ENCODE assay signal across 1 cellular context in the genomic region with DNA sequence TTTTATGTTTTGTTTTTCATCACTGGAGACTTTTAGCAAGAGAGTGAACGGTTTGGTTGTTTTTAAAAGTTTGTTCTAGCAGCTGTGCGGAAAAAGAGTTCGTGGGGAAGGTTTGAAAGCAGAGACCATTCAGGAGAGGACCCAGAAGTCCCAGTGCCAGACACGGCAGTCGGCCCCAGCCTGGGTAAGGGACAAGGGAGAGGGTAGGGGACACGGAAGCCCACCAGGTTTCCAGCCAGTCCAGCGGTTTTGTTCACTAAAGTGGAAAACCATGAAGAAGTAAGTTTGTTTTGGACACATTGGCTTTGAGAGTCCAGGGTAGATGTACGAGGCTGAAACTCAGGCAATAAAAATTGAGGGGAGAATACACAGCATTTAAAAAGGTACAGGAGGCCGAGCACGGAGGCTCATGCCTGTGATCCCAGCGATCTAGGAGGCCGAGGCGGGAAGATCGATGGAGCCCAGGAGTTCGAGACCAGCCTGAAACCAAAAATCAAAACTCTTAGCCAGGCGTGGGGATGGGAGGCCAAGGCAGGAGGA.
A peak's percentile ranks its signal among the peaks of the same experiment; 100 is the strongest.
TF ChIP-seq lines count a peak whose summit lies in the region.

No MANE protein-coding gene starts in this region.

TF ChIP-seq in HepG2, 621 proteins besides CTCF, POLR2A, EP300 and RAD21:
- TF ChIP-seq TP53 (CRISPR knock-in tag; conservative IDR thresholded peaks at IDR 0.05): no peak
- peak; percentile 38; the same call in 1 of the 2 replicates for TF ChIP-seq ZFP41 (CRISPR knock-in tag; IDR thresholded peaks at IDR 0.05; ENCODE audit: borderline replicate concordance)
- no peak for TF ChIP-seq NR1H2 (CRISPR knock-in tag; IDR thresholded peaks at IDR 0.05; ENCODE audit: borderline replicate concordance, low read depth)
- TF ChIP-seq ASH2L (IDR thresholded peaks at IDR 0.05; ENCODE audit: insufficient read length, low read depth, low read length): peak; percentile 45
- peak; percentile 56 for TF ChIP-seq ZNF350 (CRISPR knock-in tag; IDR thresholded peaks at IDR 0.05; ENCODE audit: borderline replicate concordance, low read depth)
- TF ChIP-seq ZNF713 (CRISPR knock-in tag; IDR thresholded peaks at IDR 0.05): no peak
- TF ChIP-seq, protein P1, sequence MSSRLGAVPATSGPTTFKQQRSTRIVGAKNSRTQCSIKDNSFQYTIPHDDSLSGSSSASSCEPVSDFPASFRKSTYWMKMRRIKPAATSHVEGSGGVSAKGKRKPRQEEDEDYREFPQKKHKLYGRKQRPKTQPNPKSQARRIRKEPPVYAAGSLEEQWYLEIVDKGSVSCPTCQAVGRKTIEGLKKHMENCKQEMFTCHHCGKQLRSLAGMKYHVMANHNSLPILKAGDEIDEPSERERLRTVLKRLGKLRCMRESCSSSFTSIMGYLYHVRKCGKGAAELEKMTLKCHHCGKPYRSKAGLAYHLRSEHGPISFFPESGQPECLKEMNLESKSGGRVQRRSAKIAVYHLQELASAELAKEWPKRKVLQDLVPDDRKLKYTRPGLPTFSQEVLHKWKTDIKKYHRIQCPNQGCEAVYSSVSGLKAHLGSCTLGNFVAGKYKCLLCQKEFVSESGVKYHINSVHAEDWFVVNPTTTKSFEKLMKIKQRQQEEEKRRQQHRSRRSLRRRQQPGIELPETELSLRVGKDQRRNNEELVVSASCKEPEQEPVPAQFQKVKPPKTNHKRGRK (CRISPR knock-in tag; IDR thresholded peaks at IDR 0.05): 0 out of 2 replicates have a peak, but pooled peaks have one; percentile 27
- TF ChIP-seq, protein P2, sequence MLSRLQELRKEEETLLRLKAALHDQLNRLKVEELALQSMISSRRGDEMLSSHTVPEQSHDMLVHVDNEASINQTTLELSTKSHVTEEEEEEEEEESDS (CRISPR knock-in tag; IDR thresholded peaks at IDR 0.05; ENCODE audit: borderline replicate concordance): no peak
- peak; percentile 74; the same call in 1 of the 2 replicates for TF ChIP-seq ZMYM3 (CRISPR knock-in tag; IDR thresholded peaks at IDR 0.05)
- TF ChIP-seq BRD4 (CRISPR knock-in tag; IDR thresholded peaks at IDR 0.05): 0 out of 2 replicates have a peak, but pooled peaks have one; percentile 8
- 0 out of 2 replicates have a peak, but pooled peaks have one; percentile 21 for TF ChIP-seq TFE3 (CRISPR knock-in tag; IDR thresholded peaks at IDR 0.05)
- TF ChIP-seq, protein P3, sequence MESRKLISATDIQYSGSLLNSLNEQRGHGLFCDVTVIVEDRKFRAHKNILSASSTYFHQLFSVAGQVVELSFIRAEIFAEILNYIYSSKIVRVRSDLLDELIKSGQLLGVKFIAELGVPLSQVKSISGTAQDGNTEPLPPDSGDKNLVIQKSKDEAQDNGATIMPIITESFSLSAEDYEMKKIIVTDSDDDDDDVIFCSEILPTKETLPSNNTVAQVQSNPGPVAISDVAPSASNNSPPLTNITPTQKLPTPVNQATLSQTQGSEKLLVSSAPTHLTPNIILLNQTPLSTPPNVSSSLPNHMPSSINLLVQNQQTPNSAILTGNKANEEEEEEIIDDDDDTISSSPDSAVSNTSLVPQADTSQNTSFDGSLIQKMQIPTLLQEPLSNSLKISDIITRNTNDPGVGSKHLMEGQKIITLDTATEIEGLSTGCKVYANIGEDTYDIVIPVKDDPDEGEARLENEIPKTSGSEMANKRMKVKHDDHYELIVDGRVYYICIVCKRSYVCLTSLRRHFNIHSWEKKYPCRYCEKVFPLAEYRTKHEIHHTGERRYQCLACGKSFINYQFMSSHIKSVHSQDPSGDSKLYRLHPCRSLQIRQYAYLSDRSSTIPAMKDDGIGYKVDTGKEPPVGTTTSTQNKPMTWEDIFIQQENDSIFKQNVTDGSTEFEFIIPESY (CRISPR knock-in tag; IDR thresholded peaks at IDR 0.05): peak; percentile 74
- TF ChIP-seq ZZZ3 (CRISPR knock-in tag; IDR thresholded peaks at IDR 0.05; ENCODE audit: borderline replicate concordance): no peak
- TF ChIP-seq ZFP90 (CRISPR knock-in tag; IDR thresholded peaks at IDR 0.05; ENCODE audit: borderline replicate concordance): 0 out of 2 replicates have a peak, but pooled peaks have one; percentile 12
- 0 out of 2 replicates have a peak, but pooled peaks have one; percentile 10 for TF ChIP-seq PBX2 (CRISPR knock-in tag; IDR thresholded peaks at IDR 0.05)
- no peak for TF ChIP-seq U2AF2 (IDR thresholded peaks at IDR 0.05; ENCODE audit: low read depth, low read length)
- no peak for TF ChIP-seq ZNF263 (CRISPR knock-in tag; IDR thresholded peaks at IDR 0.05)
- TF ChIP-seq ZNF326 (CRISPR knock-in tag; IDR thresholded peaks at IDR 0.05; ENCODE audit: borderline replicate concordance): no peak
- TF ChIP-seq, protein P4, sequence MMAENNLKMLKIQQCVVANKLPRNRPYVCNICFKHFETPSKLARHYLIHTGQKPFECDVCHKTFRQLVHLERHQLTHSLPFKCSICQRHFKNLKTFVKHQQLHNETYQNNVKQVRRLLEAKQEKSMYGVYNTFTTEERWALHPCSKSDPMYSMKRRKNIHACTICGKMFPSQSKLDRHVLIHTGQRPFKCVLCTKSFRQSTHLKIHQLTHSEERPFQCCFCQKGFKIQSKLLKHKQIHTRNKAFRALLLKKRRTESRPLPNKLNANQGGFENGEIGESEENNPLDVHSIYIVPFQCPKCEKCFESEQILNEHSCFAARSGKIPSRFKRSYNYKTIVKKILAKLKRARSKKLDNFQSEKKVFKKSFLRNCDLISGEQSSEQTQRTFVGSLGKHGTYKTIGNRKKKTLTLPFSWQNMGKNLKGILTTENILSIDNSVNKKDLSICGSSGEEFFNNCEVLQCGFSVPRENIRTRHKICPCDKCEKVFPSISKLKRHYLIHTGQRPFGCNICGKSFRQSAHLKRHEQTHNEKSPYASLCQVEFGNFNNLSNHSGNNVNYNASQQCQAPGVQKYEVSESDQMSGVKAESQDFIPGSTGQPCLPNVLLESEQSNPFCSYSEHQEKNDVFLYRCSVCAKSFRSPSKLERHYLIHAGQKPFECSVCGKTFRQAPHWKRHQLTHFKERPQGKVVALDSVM (CRISPR knock-in tag; IDR thresholded peaks at IDR 0.05): peak; percentile 92
- no peak for TF ChIP-seq HDAC2 (CRISPR knock-in tag; IDR thresholded peaks at IDR 0.05)
- TF ChIP-seq ZBTB7A (CRISPR knock-in tag; IDR thresholded peaks at IDR 0.05): no peak
- TF ChIP-seq ZBTB38 (CRISPR knock-in tag; IDR thresholded peaks at IDR 0.05): peak; percentile 98
- TF ChIP-seq ESRRA (CRISPR knock-in tag; IDR thresholded peaks at IDR 0.05; ENCODE audit: low read depth): no peak
- 0 out of 2 replicates have a peak, but pooled peaks have one; percentile 32 for TF ChIP-seq DNMT1 (CRISPR knock-in tag; IDR thresholded peaks at IDR 0.05)
- TF ChIP-seq TEAD3 (CRISPR knock-in tag; optimal IDR thresholded peaks at IDR 0.05; ENCODE audit: borderline replicate concordance): no peak
- TF ChIP-seq SP140L (CRISPR knock-in tag; IDR thresholded peaks at IDR 0.05; ENCODE audit: borderline replicate concordance): no peak
- TF ChIP-seq ZBTB4 (CRISPR knock-in tag; IDR thresholded peaks at IDR 0.05; ENCODE audit: borderline replicate concordance): 0 out of 2 replicates have a peak, but pooled peaks have one; percentile 81
- 0 out of 2 replicates have a peak, but pooled peaks have one; percentile 30 for TF ChIP-seq BCL3 (CRISPR knock-in tag; IDR thresholded peaks at IDR 0.05)
- TF ChIP-seq ZNF619 (CRISPR knock-in tag; IDR thresholded peaks at IDR 0.05): peak; percentile 24; the same call in 1 of the 2 replicates
- TF ChIP-seq, protein P5, sequence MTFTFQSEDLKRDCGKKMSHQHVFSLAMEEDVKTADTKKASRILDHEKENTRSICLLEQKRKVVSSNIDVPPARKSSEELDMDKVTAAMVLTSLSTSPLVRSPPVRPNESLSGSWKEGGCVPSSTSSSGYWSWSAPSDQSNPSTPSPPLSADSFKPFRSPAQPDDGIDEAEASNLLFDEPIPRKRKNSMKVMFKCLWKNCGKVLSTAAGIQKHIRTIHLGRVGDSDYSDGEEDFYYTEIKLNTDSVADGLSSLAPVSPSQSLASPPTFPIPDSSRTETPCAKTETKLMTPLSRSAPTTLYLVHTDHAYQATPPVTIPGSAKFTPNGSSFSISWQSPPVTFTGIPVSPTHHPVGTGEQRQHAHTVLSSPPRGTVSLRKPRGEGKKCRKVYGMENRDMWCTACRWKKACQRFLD (CRISPR knock-in tag; IDR thresholded peaks at IDR 0.05; ENCODE audit: borderline replicate concordance): 0 out of 2 replicates have a peak, but pooled peaks have one; percentile 17
- no peak for TF ChIP-seq HNRNPLL (IDR thresholded peaks at IDR 0.05; ENCODE audit: low read depth, low read length, poor library complexity, severe bottlenecking)
- TF ChIP-seq MEIS2 (CRISPR knock-in tag; IDR thresholded peaks at IDR 0.05): 0 out of 2 replicates have a peak, but pooled peaks have one; percentile 32
- 0 out of 2 replicates have a peak, but pooled peaks have one; percentile 14 for TF ChIP-seq GLI4 (CRISPR knock-in tag; IDR thresholded peaks at IDR 0.05; ENCODE audit: borderline replicate concordance)
- 0 out of 2 replicates have a peak, but pooled peaks have one; percentile 44 for TF ChIP-seq KDM5B (CRISPR knock-in tag; IDR thresholded peaks at IDR 0.05; ENCODE audit: borderline replicate concordance)
- TF ChIP-seq, protein P6, sequence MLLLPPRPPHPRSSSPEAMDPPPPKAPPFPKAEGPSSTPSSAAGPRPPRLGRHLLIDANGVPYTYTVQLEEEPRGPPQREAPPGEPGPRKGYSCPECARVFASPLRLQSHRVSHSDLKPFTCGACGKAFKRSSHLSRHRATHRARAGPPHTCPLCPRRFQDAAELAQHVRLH (CRISPR knock-in tag; IDR thresholded peaks at IDR 0.05; ENCODE audit: borderline replicate concordance, low read depth): no peak
- TF ChIP-seq RXRA (CRISPR knock-in tag; IDR thresholded peaks at IDR 0.05): 0 out of 2 replicates have a peak, but pooled peaks have one; percentile 22
- 0 out of 2 replicates have a peak, but pooled peaks have one; percentile 54 for TF ChIP-seq ZMYM2 (CRISPR knock-in tag; IDR thresholded peaks at IDR 0.05)
- no peak for TF ChIP-seq ZNF790 (CRISPR knock-in tag; IDR thresholded peaks at IDR 0.05; ENCODE audit: borderline replicate concordance)
- no peak for TF ChIP-seq CBFB (CRISPR knock-in tag; IDR thresholded peaks at IDR 0.05)
- 0 out of 2 replicates have a peak, but pooled peaks have one; percentile 14 for TF ChIP-seq ISL2 (CRISPR knock-in tag; IDR thresholded peaks at IDR 0.05)
- TF ChIP-seq ZNF605 (CRISPR knock-in tag; IDR thresholded peaks at IDR 0.05): 0 out of 2 replicates have a peak, but pooled peaks have one; percentile 54
TF ChIP-seq in HepG2: peak in this region for 24.
